8 cellular contexts compared by ENCODE assay signal in genomic region chr4:81635747-81636146, GRCh38.
DNase-seq lines count a peak whose midpoint lies in the region; ATAC-seq and TF ChIP-seq lines count a peak whose summit lies in the region.

No MANE protein-coding gene starts in this region.

- no peaks in the 10 kb centered on the region for H4K20me1 ChIP-seq in osteoblast (ENCODE audit: insufficient read depth, low read length)

- no peak for TF ChIP-seq CTCF in osteoblast (IDR thresholded peaks at IDR 0.05; ENCODE audit: extremely low read depth, low read depth, low read length)

- H3K27me3 ChIP-seq in osteoblast (ENCODE audit: insufficient read depth, low read length): no peaks in the 10 kb centered on the region

- DNase-seq in NCI-H1436 (lab: John Stamatoyannopoulos, UW) (peak; percentile 35), NCI-H1436 treated with DMSO at 0.1 percent for 48 hours (lab: John Stamatoyannopoulos, UW) (no peak), NOMO-1 treated with dmso at 0.1 percent for 144 hours (lab: John Stamatoyannopoulos, UW; ENCODE audit: unreplicated experiment) (peak; percentile 76), left lobe of liver (ENCODE audit: low spot score) (peak; percentile 60), osteoblast (ENCODE audit: insufficient read length, low spot score, missing footprints) (no peak), RKO (ENCODE audit: low spot score) (no peak), erythroblast (lab: John Stamatoyannopoulos, UW) (no peak)

- H3K4me1 ChIP-seq in osteoblast (ENCODE audit: insufficient read depth, low read length): peaks cover 11% of the 10 kb centered on the region

- H3K36me3 ChIP-seq in osteoblast (ENCODE audit: insufficient read depth, low read length): no peaks in the 10 kb centered on the region

- no peaks in the 10 kb centered on the region for H3K79me2 ChIP-seq in osteoblast (ENCODE audit: insufficient read depth, low read length)

- no peak for TF ChIP-seq POLR2A in erythroblast (IDR thresholded peaks at IDR 0.05; ENCODE audit: low read length)

- H3K4me3 ChIP-seq in osteoblast (ENCODE audit: insufficient read depth, low read length): no peak overlapping the region

- ATAC-seq in HG03064 (IDR thresholded peaks at IDR 0.05; ENCODE audit: low read depth, unreplicated experiment): peak; percentile 82
- ATAC-seq in left lobe of liver: peak; percentile 86

- no peak overlapping the region for H2AFZ ChIP-seq in osteoblast (ENCODE audit: low read length)

- H3K9me3 ChIP-seq in osteoblast (ENCODE audit: low read depth, low read length): no peaks in the 10 kb centered on the region

- H3K4me2 ChIP-seq in osteoblast (ENCODE audit: insufficient read depth, low read length): no peak overlapping the region

- no peak overlapping the region for H3K27ac ChIP-seq in osteoblast (ENCODE audit: low read depth, low read length)

Comparison
In these comparisons a context has a peak if more than half of its experiments do, and no peak if none do; other contexts are left out.
1. DNase-seq: peak in NCI-H1436 (single experiment), NOMO-1 treated with dmso at 0.1 percent for 144 hours (single experiment) and left lobe of liver (single experiment); none in NCI-H1436 treated with DMSO at 0.1 percent for 48 hours (single experiment), osteoblast (single experiment), RKO (single experiment) and erythroblast (0 of 2).